Comparison of ENCODE assay signal across 8 cellular contexts in the genomic region with DNA sequence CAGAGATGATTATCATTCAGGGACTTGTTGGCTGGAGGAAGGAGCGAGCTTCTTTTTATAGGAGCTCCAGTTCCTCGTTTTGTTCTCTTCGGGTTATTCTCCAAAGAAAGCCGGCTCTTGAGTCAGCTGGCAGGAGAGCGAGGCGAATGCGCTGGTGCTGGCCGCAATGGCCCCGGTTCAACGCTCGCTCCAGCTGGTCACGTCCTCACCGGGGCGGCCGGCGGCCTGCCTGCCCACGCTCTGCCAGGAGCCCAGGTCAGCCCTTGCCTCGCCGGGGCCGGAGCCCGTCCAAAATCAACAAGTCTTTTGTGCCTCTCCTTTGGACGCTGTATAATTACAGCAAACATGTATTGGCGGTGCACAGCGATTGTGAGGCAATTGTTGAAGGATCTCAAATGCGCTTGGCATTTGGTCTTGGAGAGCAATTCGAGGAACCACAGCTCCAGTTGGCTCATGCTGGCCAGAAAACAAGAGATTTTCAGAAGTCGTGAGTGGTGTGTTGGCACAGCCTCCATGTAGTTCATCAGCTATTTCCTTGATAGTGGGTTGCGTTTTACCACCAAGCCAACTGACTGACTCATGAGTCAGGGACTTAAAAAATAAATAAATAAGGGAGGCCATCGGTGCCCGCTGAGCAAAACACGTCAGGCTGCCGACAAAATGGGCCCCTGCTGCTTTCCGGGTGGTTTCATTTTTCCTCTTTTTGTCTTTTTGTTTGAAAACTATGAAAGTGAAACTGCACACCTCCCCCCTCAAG.
A peak's percentile ranks its signal among the peaks of the same experiment; 100 is the strongest.
DNase-seq lines count a peak whose midpoint lies in the region; ATAC-seq and TF ChIP-seq lines count a peak whose summit lies in the region.

No MANE protein-coding gene starts in this region.

- H3K27me3 ChIP-seq in colonic mucosa: no peaks in the 10 kb centered on the region

- no peaks in the 10 kb centered on the region for H3K9me3 ChIP-seq in colonic mucosa

- no peak overlapping the region for H3K4me3 ChIP-seq in colonic mucosa

- H3K36me3 ChIP-seq in colonic mucosa: no peaks in the 10 kb centered on the region

- H3K9ac ChIP-seq in colonic mucosa (ENCODE audit: low read depth in 2 of 2, low read length in 2 of 2): peak overlapping the region in 1 of 2 donors; percentile 7

- no peak for TF ChIP-seq CTCF in colonic mucosa (IDR thresholded peaks at IDR 0.05)

- H3K4me1 ChIP-seq in colonic mucosa: no peaks in the 10 kb centered on the region

- intact Hi-C loops in colonic mucosa (cut with DNase I): no loop called here

- ATAC-seq in HG03159 (IDR thresholded peaks at IDR 0.05; ENCODE audit: unreplicated experiment) (no peak), HG02870 (IDR thresholded peaks at IDR 0.05; ENCODE audit: unreplicated experiment) (no peak), GM19467 (IDR thresholded peaks at IDR 0.05; ENCODE audit: unreplicated experiment) (no peak)

- peak; percentile 22 for DNase-seq in stimulated activated CD4-positive, alpha-beta T cell treated with anti-CD3 and anti-CD28 coated beads, Interleukin-2, amount 100 ng/mL, for 4 hours (ENCODE audit: low read depth)
- DNase-seq in stimulated activated CD4-positive, alpha-beta T cell treated with anti-CD3 and anti-CD28 coated beads, Interleukin-1b, Interleukin-23, amount 100 ng/mL, for 48 hours: no peak
- DNase-seq in SIG-M5 treated with dmso at 0.1 percent for 504 hours (lab: John Stamatoyannopoulos, UW; ENCODE audit: unreplicated experiment): peak; percentile 40
- no peak for DNase-seq in colonic mucosa
- DNase-seq in mucosa of gallbladder (ENCODE audit: low spot score): peak; percentile 66

- H3K27ac ChIP-seq in colonic mucosa: peak overlapping the region; percentile 42

Comparison
In these comparisons a context has a peak if more than half of its experiments do, and no peak if none do; other contexts are left out.
1. DNase-seq: peak in stimulated activated CD4-positive, alpha-beta T cell treated with anti-CD3 and anti-CD28 coated beads, Interleukin-2, amount 100 ng/mL, for 4 hours (single experiment), SIG-M5 treated with dmso at 0.1 percent for 504 hours (single experiment) and mucosa of gallbladder (single experiment); none in stimulated activated CD4-positive, alpha-beta T cell treated with anti-CD3 and anti-CD28 coated beads, Interleukin-1b, Interleukin-23, amount 100 ng/mL, for 48 hours (single experiment) and colonic mucosa (single experiment).